In the genomic region with DNA sequence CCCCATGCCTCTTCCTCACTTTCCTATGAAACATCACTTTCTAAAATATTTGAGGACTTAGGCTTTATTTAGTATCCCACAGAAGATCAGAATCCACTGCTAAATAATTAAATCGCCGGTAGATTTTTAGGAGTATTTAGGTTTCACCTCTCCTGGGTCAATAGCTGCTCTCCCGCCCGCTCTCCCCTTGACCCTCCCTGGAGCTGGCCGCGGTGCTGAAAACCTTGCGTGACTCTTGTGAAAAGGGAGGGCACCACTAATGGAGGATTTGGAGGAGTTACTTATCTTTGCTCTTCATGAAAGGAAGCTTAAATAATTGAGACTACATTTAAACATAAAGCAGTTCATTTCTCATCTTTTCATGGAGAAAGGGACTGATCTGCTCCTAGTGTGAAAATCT, we compare ENCODE assay signal across 1 cellular context.
A peak's percentile ranks its signal among the peaks of the same experiment; 100 is the strongest.
TF ChIP-seq lines count a peak whose summit lies in the region.

No MANE protein-coding gene starts in this region.

TF ChIP-seq in H1, 55 proteins besides CTCF, POLR2A, EP300 and RAD21:
- TF ChIP-seq SIN3A (conservative IDR thresholded peaks at IDR 0.05 in 1 of 2, IDR thresholded peaks at IDR 0.05 in 1 of 2; ENCODE audit: low read depth in 1 of 2, low read length in 2 of 2) (peak; percentile 40 to 60; a peak in 1 of 4 replicates), POU5F1 (IDR thresholded peaks at IDR 0.05; ENCODE audit: low read depth, low read length) (no peak), TAF1 (IDR thresholded peaks at IDR 0.05; ENCODE audit: low read depth, low read length) (no peak), BCL11A (IDR thresholded peaks at IDR 0.05; ENCODE audit: low read depth in 2 of 2, low read length in 2 of 2) (no peak), SP4 (IDR thresholded peaks at IDR 0.05; ENCODE audit: low read length) (no peak), SIRT6 (IDR thresholded peaks at IDR 0.05; ENCODE audit: low read length) (no peak), HDAC2 (IDR thresholded peaks at IDR 0.05; ENCODE audit: borderline replicate concordance in 1 of 2, low read depth in 2 of 2, low read length in 2 of 2) (peak in 1 of 2 experiments; percentile 83; a peak in 2 of 4 replicates), CHD1 (IDR thresholded peaks at IDR 0.05; ENCODE audit: low read depth, low read length) (no peak), YY1 (IDR thresholded peaks at IDR 0.05; ENCODE audit: low read depth, low read length) (no peak)
- TF ChIP-seq, protein P1, sequence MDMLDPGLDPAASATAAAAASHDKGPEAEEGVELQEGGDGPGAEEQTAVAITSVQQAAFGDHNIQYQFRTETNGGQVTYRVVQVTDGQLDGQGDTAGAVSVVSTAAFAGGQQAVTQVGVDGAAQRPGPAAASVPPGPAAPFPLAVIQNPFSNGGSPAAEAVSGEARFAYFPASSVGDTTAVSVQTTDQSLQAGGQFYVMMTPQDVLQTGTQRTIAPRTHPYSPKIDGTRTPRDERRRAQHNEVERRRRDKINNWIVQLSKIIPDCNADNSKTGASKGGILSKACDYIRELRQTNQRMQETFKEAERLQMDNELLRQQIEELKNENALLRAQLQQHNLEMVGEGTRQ (IDR thresholded peaks at IDR 0.05; ENCODE audit: low read length): no peak
- TF ChIP-seq, protein P2, sequence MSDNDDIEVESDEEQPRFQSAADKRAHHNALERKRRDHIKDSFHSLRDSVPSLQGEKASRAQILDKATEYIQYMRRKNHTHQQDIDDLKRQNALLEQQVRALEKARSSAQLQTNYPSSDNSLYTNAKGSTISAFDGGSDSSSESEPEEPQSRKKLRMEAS (IDR thresholded peaks at IDR 0.05): 0 out of 2 replicates have a peak, but pooled peaks have one; percentile 24
